In genomic region chr6:90953405-90954161, GRCh38 we compare ENCODE assay signal across 8 cellular contexts.
"Had no signal": no experiment of that assay in that cellular context is flagged by ENCODE, and none has a peak within 500 bp of the region (broad histone marks: within the 10 kb centered on the region; RNA-seq: fewer than 3 reads in every experiment).

No MANE protein-coding gene starts in this region.

- ATAC-seq: GM12878 had no signal

- H3K4me3 ChIP-seq: GM12878 had no signal

- DNase-seq: GDM1, GF-D8 had no signal

- FAIRE-seq: G401.6, GM12878, GM12891, GM12892, GM18507, GM19239 had no signal
